Comparison of ENCODE assay signal across 1 cellular context in genomic region chr22:42079319-42080251, GRCh38.
TF ChIP-seq lines count a peak whose summit lies in the region.

TSS of gene SMDT1 (plus strand) at chr22:42079700. CDS start at chr22:42079769, 69 bp downstream.

TF ChIP-seq in K562, 482 proteins besides CTCF, POLR2A, EP300 and RAD21 (continued from another document and continues in another):
- TF ChIP-seq ZNF398 (CRISPR knock-in tag; IDR thresholded peaks at IDR 0.05) (no peak), ZNF592 (IDR thresholded peaks at IDR 0.05) (peak; percentile 98), U2AF2 (optimal IDR thresholded peaks at IDR 0.05; ENCODE audit: low read depth, low read length) (no peak), ARID4B (CRISPR knock-in tag; IDR thresholded peaks at IDR 0.05) (no peak), ZBTB8A (IDR thresholded peaks at IDR 0.05; ENCODE audit: partially characterized antibody) (no peak), ZNF668 (CRISPR knock-in tag; IDR thresholded peaks at IDR 0.05) (no peak), ZBED1 (IDR thresholded peaks at IDR 0.05) (no peak), CREB3 (tag; conservative IDR thresholded peaks at IDR 0.05; ENCODE audit: low read depth) (peak; percentile 90), GTF2E2 (tag; IDR thresholded peaks at IDR 0.05) (peak; percentile 78), ZNF311 (CRISPR knock-in tag; IDR thresholded peaks at IDR 0.05) (no peak), IRF9 (tag; IDR thresholded peaks at IDR 0.05) (peak; percentile 76), BACH1 (tag; IDR thresholded peaks at IDR 0.05) (no peak), NCOR1 (IDR thresholded peaks at IDR 0.05) (no peak), JUNB (CRISPR knock-in tag; conservative IDR thresholded peaks at IDR 0.05) (no peak), SNAPC5 (CRISPR knock-in tag; IDR thresholded peaks at IDR 0.05) (no peak), MLLT1 (IDR thresholded peaks at IDR 0.05) (no peak), GABPB1 (CRISPR knock-in tag; IDR thresholded peaks at IDR 0.05) (no peak; the same call in 1 of the 2 replicates), ATF7 (IDR thresholded peaks at IDR 0.05) (peak; percentile 73), TRIM24 (IDR thresholded peaks at IDR 0.05) (0 out of 4 replicates have a peak, but pooled peaks of 1 of the 2 experiments have one; percentile 13), BHLHE40 (IDR thresholded peaks at IDR 0.05; ENCODE audit: low read length) (peak; percentile 89), HMG20B (CRISPR knock-in tag; IDR thresholded peaks at IDR 0.05) (no peak), MYNN (IDR thresholded peaks at IDR 0.05) (0 out of 2 replicates have a peak, but pooled peaks have one; percentile 49), MYNN (CRISPR knock-in tag; IDR thresholded peaks at IDR 0.05) (no peak), PATZ1 (CRISPR knock-in tag; IDR thresholded peaks at IDR 0.05; ENCODE audit: borderline replicate concordance) (no peak), NFIC (IDR thresholded peaks at IDR 0.05) (peak; percentile 48; the same call in 1 of the 2 replicates), ZNF583 (CRISPR knock-in tag; IDR thresholded peaks at IDR 0.05) (peak; percentile 77; the same call in 1 of the 2 replicates), RFX5 (IDR thresholded peaks at IDR 0.05; ENCODE audit: low read depth, low read length) (no peak), SP2 (IDR thresholded peaks at IDR 0.05; ENCODE audit: extremely low read depth, low read depth, low read length, poor library complexity, severe bottlenecking) (peak; percentile 74), TFAM (CRISPR knock-in tag; conservative IDR thresholded peaks at IDR 0.05) (no peak), PHB (CRISPR knock-in tag; IDR thresholded peaks at IDR 0.05) (no peak), ADNP (tag; IDR thresholded peaks at IDR 0.05) (no peak), PML (IDR thresholded peaks at IDR 0.05; ENCODE audit: low read length) (no peak), E2F3 (CRISPR knock-in tag; IDR thresholded peaks at IDR 0.05) (peak; percentile 94), ARID3A (IDR thresholded peaks at IDR 0.05; ENCODE audit: borderline replicate concordance, low read depth, low read length) (no peak), MAZ (CRISPR knock-in tag; conservative IDR thresholded peaks at IDR 0.05 in 1 of 2, IDR thresholded peaks at IDR 0.05 in 1 of 2) (peak in 1 of 2 experiments; percentile 84; a peak in 3 of 4 replicates), SMAD3 (CRISPR knock-in tag; conservative IDR thresholded peaks at IDR 0.05) (peak; percentile 89), ZNF639 (CRISPR knock-in tag; conservative IDR thresholded peaks at IDR 0.05 in 1 of 2, IDR thresholded peaks at IDR 0.05 in 1 of 2) (peak in 1 of 2 experiments; percentile 94; a peak in 2 of 4 replicates), HSF4 (CRISPR knock-in tag; IDR thresholded peaks at IDR 0.05; ENCODE audit: borderline replicate concordance) (no peak; the same call in 1 of the 2 replicates), ZNF143 (CRISPR knock-in tag; IDR thresholded peaks at IDR 0.05) (no peak), HDAC2 (IDR thresholded peaks at IDR 0.05) (no peak), ZNF175 (CRISPR knock-in tag; IDR thresholded peaks at IDR 0.05; ENCODE audit: low read depth) (peak; percentile 71; the same call in 1 of the 2 replicates), ZNF41 (CRISPR knock-in tag; conservative IDR thresholded peaks at IDR 0.05) (peak; percentile 73; the same call in 1 of the 2 replicates), POLR2B (IDR thresholded peaks at IDR 0.05; ENCODE audit: low read depth, partially characterized antibody) (peak; percentile 65)
